Comparison of ENCODE assay signal across 16 cellular contexts in genomic region chrX:23235051-23235450, GRCh38.
DNase-seq lines count a peak whose midpoint lies in the region; ATAC-seq and TF ChIP-seq lines count a peak whose summit lies in the region.
"Had no signal": no experiment of that assay in that cellular context is flagged by ENCODE, and none has a peak within 500 bp of the region (broad histone marks: within the 10 kb centered on the region; RNA-seq: fewer than 3 reads in every experiment).

No MANE protein-coding gene starts in this region.

- no peak overlapping the region for H3K4me3 ChIP-seq in NT2/D1 (ENCODE audit: insufficient read length, low read depth)

- H3K9ac ChIP-seq in H9 (ENCODE audit: extremely low read depth, insufficient read length, low read length) (no peak overlapping the region), NT2/D1 (ENCODE audit: insufficient read length, low read depth) (no peak overlapping the region)
- H3K9ac ChIP-seq: KMS-11 had no signal

- peaks cover 12 to 14% of the 10 kb centered on the region in 2 experiments for H3K4me1 Mint-ChIP-seq in H9
- H3K4me1 Mint-ChIP-seq: CD4-positive, CD25-positive, alpha-beta regulatory T cell; CD8-positive, alpha-beta memory T cell had no signal

- H3K4ac ChIP-seq in H9 (ENCODE audit: low read depth, low read length), result no peak overlapping the region

- no peaks in the 10 kb centered on the region for H4K20me1 ChIP-seq in H9 (ENCODE audit: control insufficient read depth, insufficient read depth, insufficient read length)

- no peaks in the 10 kb centered on the region for H3K27me3 Mint-ChIP-seq in H9 (ENCODE audit: low read depth)
- H3K27me3 Mint-ChIP-seq: CD4-positive, CD25-positive, alpha-beta regulatory T cell; CD8-positive, alpha-beta memory T cell had no signal

- no peak for ATAC-seq in activated naive CD4-positive, alpha-beta T cell treated with anti-CD3 and anti-CD28 coated beads, Interleukin-2, amount 50 U/mL, for 72 hours

- no peak overlapping the region for H2BK12ac ChIP-seq in H9 (ENCODE audit: insufficient read length, low read depth, low read length)

- no peak overlapping the region for H2BK15ac ChIP-seq in H9 (ENCODE audit: low read depth, low read length)

- no peak overlapping the region for H2BK5ac ChIP-seq in H9 (ENCODE audit: insufficient read length, low read length)

- H2BK20ac ChIP-seq in H9 (ENCODE audit: low read depth, low read length, poor library complexity, severe bottlenecking), result no peak overlapping the region

- no CpG with 5 or more reads among the region's 5 CpGs for WGBS in H9 (ENCODE audit: extremely low coverage, insufficient read length, low lambda C conversion rate)

- H3K27me3 ChIP-seq in H9 (ENCODE audit: insufficient read depth, low read length) (no peaks in the 10 kb centered on the region), NT2/D1 (ENCODE audit: insufficient read depth, insufficient read length) (no peaks in the 10 kb centered on the region)
- H3K27me3 ChIP-seq: BE2C had no signal

- no peaks in the 10 kb centered on the region for H3K79me2 ChIP-seq in H9 (ENCODE audit: insufficient read depth, low read length)

- H3K36me3 Mint-ChIP-seq in H9 (ENCODE audit: insufficient read depth in 1 of 3, low read depth in 3 of 3), result peaks cover 3 to 13% (median 8%) of the 10 kb centered on the region in 3 experiments
- no peaks in the 10 kb centered on the region for H3K36me3 Mint-ChIP-seq in activated naive CD4-positive, alpha-beta T cell treated with anti-CD3 and anti-CD28 coated beads, Interleukin-2, amount 50 U/mL, for 72 hours
- H3K36me3 Mint-ChIP-seq: CD4-positive, CD25-positive, alpha-beta regulatory T cell; CD8-positive, alpha-beta memory T cell had no signal

- H3K23me2 ChIP-seq in H9 (ENCODE audit: insufficient read length, low read depth, low read length, poor library complexity, severe bottlenecking), result no peaks in the 10 kb centered on the region

- H3K4me2 ChIP-seq in H9 (ENCODE audit: insufficient read depth, insufficient read length, low read length), result no peak overlapping the region
- H3K4me2 ChIP-seq: KMS-11 had no signal

- H3K14ac ChIP-seq in H9 (ENCODE audit: insufficient read depth, low read length), result no peak overlapping the region

- no peak overlapping the region for H3K4me3 Mint-ChIP-seq in H9
- H3K4me3 Mint-ChIP-seq: CD4-positive, CD25-positive, alpha-beta regulatory T cell; CD8-positive, alpha-beta memory T cell had no signal

- H4K5ac ChIP-seq in H9 (ENCODE audit: insufficient read length, low read depth, low read length), result no peak overlapping the region

- no peaks in the 10 kb centered on the region for H3K9me3 ChIP-seq in H9 (ENCODE audit: control insufficient read depth, low read depth, low read length)
- H3K9me3 ChIP-seq in NT2/D1 (ENCODE audit: insufficient read depth, low read length), result peaks cover 20% of the 10 kb centered on the region
- H3K9me3 ChIP-seq: BE2C had no signal

- H4K8ac ChIP-seq in H9 (replicated peaks; ENCODE audit: insufficient read length, low read depth, low read length), result no peak overlapping the region

- no peak overlapping the region for H3K23ac ChIP-seq in H9 (ENCODE audit: insufficient read length, low read depth, low read length)

- H3T11ph ChIP-seq in H9 (ENCODE audit: low read length), result no peak overlapping the region

- no peak overlapping the region for H4K91ac ChIP-seq in H9 (ENCODE audit: insufficient read length, low read depth, low read length)

- DNase-seq in H9 (peak; percentile 36), NT2/D1 (ENCODE audit: low read depth, low spot score) (peak; percentile 60), iPS DF 4.7 (ENCODE audit: extremely low read depth, low spot score) (peak; percentile 5), NCI-H82 treated with DMSO at 0.1 percent for 48 hours (lab: John Stamatoyannopoulos, UW; ENCODE audit: unreplicated experiment) (no peak), substantia nigra (lab: John Stamatoyannopoulos, UW) (no peak), NCI-H526 treated with DMSO at 0.1 percent for 48 hours (lab: John Stamatoyannopoulos, UW) (no peak)
- DNase-seq in activated naive CD4-positive, alpha-beta T cell treated with anti-CD3 and anti-CD28 coated beads, Interleukin-2, amount 50 U/mL, for 72 hours (ENCODE audit: low spot score in 2 of 2), result no peak
- DNase-seq: ACHN; BE2C; C1 segment of cervical spinal cord; CD4-positive, CD25-positive, alpha-beta regulatory T cell; CD8-positive, alpha-beta memory T cell; COR-L47; DMS 273 treated with DMSO at 0.1 percent for 48 hours; GDM1 had no signal

- H3K9me3 Mint-ChIP-seq in H9, result peaks cover 17 to 37% of the 10 kb centered on the region in 2 experiments
- no peaks in the 10 kb centered on the region for H3K9me3 Mint-ChIP-seq in activated naive CD4-positive, alpha-beta T cell treated with anti-CD3 and anti-CD28 coated beads, Interleukin-2, amount 50 U/mL, for 72 hours
- H3K9me3 Mint-ChIP-seq: CD4-positive, CD25-positive, alpha-beta regulatory T cell had no signal

- no peak overlapping the region for H3K56ac ChIP-seq in H9 (ENCODE audit: insufficient read length, low read depth, low read length)

- H3K27ac Mint-ChIP-seq in H9, result peak overlapping the region in 1 of 3 experiments; percentile 84; a peak in 1 of 7 replicates
- H3K27ac Mint-ChIP-seq in activated naive CD4-positive, alpha-beta T cell treated with anti-CD3 and anti-CD28 coated beads, Interleukin-2, amount 50 U/mL, for 72 hours, result no peak overlapping the region
- H3K27ac Mint-ChIP-seq: CD4-positive, CD25-positive, alpha-beta regulatory T cell; CD8-positive, alpha-beta memory T cell had no signal

- no peaks in the 10 kb centered on the region for H3K79me1 ChIP-seq in H9 (ENCODE audit: insufficient read depth, low read depth, low read length, poor library complexity, severe bottlenecking)

- H3K27ac ChIP-seq in H9 (ENCODE audit: insufficient read length, low read depth, low read length) (no peak overlapping the region), substantia nigra (ENCODE audit: low read depth, low read length, poor library complexity, severe bottlenecking) (no peak overlapping the region)
- H3K27ac ChIP-seq: KMS-11 had no signal

- H3K18ac ChIP-seq in H9 (ENCODE audit: insufficient read length, low read depth, low read length), result no peak overlapping the region

- H2BK120ac ChIP-seq in H9 (ENCODE audit: low read depth, low read length, poor library complexity, severe bottlenecking), result no peak overlapping the region

- H3K36me3 ChIP-seq in NT2/D1 (ENCODE audit: insufficient read depth, insufficient read length, low read length), result no peaks in the 10 kb centered on the region
- H3K36me3 ChIP-seq: BE2C had no signal

- TF ChIP-seq CTCF in H9 (conservative IDR thresholded peaks at IDR 0.05), result no peak

- peak overlapping the region; percentile 73 for H2AFZ ChIP-seq in H9 (ENCODE audit: low read length)

- H3K4me1 ChIP-seq in H9 (ENCODE audit: insufficient read depth, low read length) (no peaks in the 10 kb centered on the region; the same call in 1 of the 2 replicates), NT2/D1 (ENCODE audit: insufficient read depth, insufficient read length) (no peaks in the 10 kb centered on the region)
- H3K4me1 ChIP-seq: BE2C had no signal

- H2AK5ac ChIP-seq in H9 (ENCODE audit: insufficient read length, low read length), result no peak overlapping the region

Comparison
In these comparisons a context has a peak if more than half of its experiments do, and no peak if none do; other contexts are left out.
1. DNase-seq: peak in H9 (single experiment), NT2/D1 (single experiment) and iPS DF 4.7 (single experiment); none in NCI-H82 treated with DMSO at 0.1 percent for 48 hours (single experiment), substantia nigra (0 of 49), NCI-H526 treated with DMSO at 0.1 percent for 48 hours (single experiment) and activated naive CD4-positive, alpha-beta T cell treated with anti-CD3 and anti-CD28 coated beads, Interleukin-2, amount 50 U/mL, for 72 hours (0 of 2).